ENCODE assay signal across 1 cellular context in the genomic region with DNA sequence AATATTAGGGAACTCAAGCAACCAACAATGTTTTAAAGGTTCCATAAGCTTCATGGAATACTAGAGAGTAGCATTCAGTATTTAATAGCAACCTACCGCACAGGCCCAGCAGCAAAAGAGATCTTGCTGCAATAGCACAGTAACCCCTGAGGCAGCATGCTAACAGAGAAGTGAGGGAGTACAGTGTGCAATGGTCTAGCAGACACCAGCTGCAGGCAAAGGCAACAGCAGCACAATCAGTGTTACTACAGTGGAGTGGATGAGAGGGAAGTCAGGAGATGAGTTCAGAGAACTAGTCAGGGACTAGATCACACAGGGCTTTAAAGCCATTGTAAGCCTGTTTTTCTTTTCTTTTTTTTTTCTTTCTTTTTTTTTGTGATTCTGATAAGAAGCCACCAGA.
TF ChIP-seq lines count a peak whose summit lies in the region.

No MANE protein-coding gene starts in this region.

TF ChIP-seq in WTC11, 78 proteins besides CTCF, POLR2A, EP300 and RAD21 (continued from another document):
- TF ChIP-seq, protein P1, sequence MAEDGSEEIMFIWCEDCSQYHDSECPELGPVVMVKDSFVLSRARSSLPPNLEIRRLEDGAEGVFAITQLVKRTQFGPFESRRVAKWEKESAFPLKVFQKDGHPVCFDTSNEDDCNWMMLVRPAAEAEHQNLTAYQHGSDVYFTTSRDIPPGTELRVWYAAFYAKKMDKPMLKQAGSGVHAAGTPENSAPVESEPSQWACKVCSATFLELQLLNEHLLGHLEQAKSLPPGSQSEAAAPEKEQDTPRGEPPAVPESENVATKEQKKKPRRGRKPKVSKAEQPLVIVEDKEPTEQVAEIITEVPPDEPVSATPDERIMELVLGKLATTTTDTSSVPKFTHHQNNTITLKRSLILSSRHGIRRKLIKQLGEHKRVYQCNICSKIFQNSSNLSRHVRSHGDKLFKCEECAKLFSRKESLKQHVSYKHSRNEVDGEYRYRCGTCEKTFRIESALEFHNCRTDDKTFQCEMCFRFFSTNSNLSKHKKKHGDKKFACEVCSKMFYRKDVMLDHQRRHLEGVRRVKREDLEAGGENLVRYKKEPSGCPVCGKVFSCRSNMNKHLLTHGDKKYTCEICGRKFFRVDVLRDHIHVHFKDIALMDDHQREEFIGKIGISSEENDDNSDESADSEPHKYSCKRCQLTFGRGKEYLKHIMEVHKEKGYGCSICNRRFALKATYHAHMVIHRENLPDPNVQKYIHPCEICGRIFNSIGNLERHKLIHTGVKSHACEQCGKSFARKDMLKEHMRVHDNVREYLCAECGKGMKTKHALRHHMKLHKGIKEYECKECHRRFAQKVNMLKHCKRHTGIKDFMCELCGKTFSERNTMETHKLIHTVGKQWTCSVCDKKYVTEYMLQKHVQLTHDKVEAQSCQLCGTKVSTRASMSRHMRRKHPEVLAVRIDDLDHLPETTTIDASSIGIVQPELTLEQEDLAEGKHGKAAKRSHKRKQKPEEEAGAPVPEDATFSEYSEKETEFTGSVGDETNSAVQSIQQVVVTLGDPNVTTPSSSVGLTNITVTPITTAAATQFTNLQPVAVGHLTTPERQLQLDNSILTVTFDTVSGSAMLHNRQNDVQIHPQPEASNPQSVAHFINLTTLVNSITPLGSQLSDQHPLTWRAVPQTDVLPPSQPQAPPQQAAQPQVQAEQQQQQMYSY (CRISPR knock-in tag; IDR thresholded peaks at IDR 0.05): no peak
- TF ChIP-seq ZBTB21 (CRISPR knock-in tag; IDR thresholded peaks at IDR 0.05; ENCODE audit: borderline replicate concordance): no peak
